ENCODE assay signal across 21 cellular contexts in the genomic region with DNA sequence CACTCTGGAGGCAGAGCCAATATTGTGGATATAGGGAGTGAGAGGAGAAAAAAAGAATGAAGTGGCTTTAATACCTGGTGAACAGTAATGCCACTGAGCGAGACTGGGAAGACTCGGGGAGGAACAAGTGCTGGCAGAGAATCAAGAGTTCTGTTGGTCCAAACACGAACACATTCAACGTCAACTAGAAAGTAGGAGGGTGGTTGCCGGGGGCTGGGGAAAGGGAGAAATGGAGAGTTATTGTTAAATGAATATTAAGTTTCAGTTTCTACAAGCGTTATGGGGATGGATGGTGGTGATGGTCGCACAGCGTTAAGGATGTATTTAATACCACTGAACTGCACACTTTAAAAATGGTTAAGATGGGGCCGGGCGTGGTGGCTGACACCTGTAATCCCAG. TPM values are rescaled to one million over a fixed set of nuclear protein-coding genes. Genes with fewer than 3 reads are reported as not detected.
DNase-seq lines count a peak whose midpoint lies in the region; ATAC-seq and TF ChIP-seq lines count a peak whose summit lies in the region.
"Had no signal": no experiment of that assay in that cellular context is flagged by ENCODE, and none has a peak within 500 bp of the region (broad histone marks: within the 10 kb centered on the region; RNA-seq: fewer than 3 reads in every experiment).

No MANE protein-coding gene starts in this region.

- no peak for DNase-seq in CD4-positive, CD25-positive, alpha-beta regulatory T cell
- no peak for DNase-seq in CD8-positive, alpha-beta T cell
- DNase-seq in activated B cell treated with CpG ODN at 0.5 μM for 24 hours = no peak
- DNase-seq in naive thymus-derived CD8-positive, alpha-beta T cell = no peak
- DNase-seq in SKM-1 (lab: John Stamatoyannopoulos, UW; ENCODE audit: unreplicated experiment) = no peak
- DNase-seq in CD1c-positive myeloid dendritic cell (ENCODE audit: extremely low spot score) = no peak
- DNase-seq: activated CD4-positive, alpha-beta T cell treated with anti-CD3 and anti-CD28 coated beads for 4 hours; GDM1; head of caudate nucleus; MG63; NCI-H1436 treated with DMSO at 0.1 percent for 48 hours; NCI-H2171; NCI-H526 treated with DMSO at 0.1 percent for 48 hours; stimulated activated CD4-positive, alpha-beta T cell treated with anti-CD3 and anti-CD28 coated beads, Interleukin-2, amount 100 ng/mL, for 24 hours; T1000; upper lobe of right lung had no signal

- POLR2A ChIA-PET in CD8-positive, alpha-beta T cell (lab: Charles Lee) = no interaction called here
- POLR2A ChIA-PET in activated B cell treated with CpG ODN at 0.5 μM for 24 hours (lab: Charles Lee) = no interaction called here
- POLR2A ChIA-PET in naive thymus-derived CD8-positive, alpha-beta T cell (lab: Charles Lee) = no interaction called here

- CTCF ChIA-PET in CD8-positive, alpha-beta T cell (lab: Charles Lee) = no interaction called here
- CTCF ChIA-PET in activated B cell treated with CpG ODN at 0.5 μM for 24 hours (lab: Charles Lee) = no interaction called here

- peaks cover 26% of the 10 kb centered on the region for H3K4me1 ChIP-seq in CD4-positive, CD25-positive, alpha-beta regulatory T cell (ENCODE audit: control insufficient read depth, insufficient read depth, low read length, poor library complexity, severe bottlenecking)
- peaks cover 13% of the 10 kb centered on the region for H3K4me1 ChIP-seq in CD8-positive, alpha-beta T cell (ENCODE audit: insufficient read depth, low read length)

- ATAC-seq in CD4-positive, CD25-positive, alpha-beta regulatory T cell (ENCODE audit: low read depth in 2 of 2) = no peak
- ATAC-seq in CD8-positive, alpha-beta T cell = no peak
- ATAC-seq in activated B cell treated with CpG ODN at 0.5 μM for 24 hours (ENCODE audit: low read depth) (no peak), GM21528 (IDR thresholded peaks at IDR 0.05; ENCODE audit: low FRiP score, unreplicated experiment) (no peak)
- no peak for ATAC-seq in naive thymus-derived CD8-positive, alpha-beta T cell
- ATAC-seq: activated naive CD4-positive, alpha-beta T cell treated with anti-CD3 and anti-CD28 coated beads, Interleukin-2, amount 50 U/mL, for 72 hours; upper lobe of right lung had no signal

- no peaks in the 10 kb centered on the region for H3K9me3 ChIP-seq in CD4-positive, CD25-positive, alpha-beta regulatory T cell (ENCODE audit: control insufficient read depth in 2 of 2, low read length in 2 of 2)
- H3K9me3 ChIP-seq in CD8-positive, alpha-beta T cell (ENCODE audit: low read length) = no peaks in the 10 kb centered on the region
- H3K9me3 ChIP-seq: HAP-1, MG63, SJSA1, upper lobe of right lung had no signal

- H3K27me3 ChIP-seq in CD4-positive, CD25-positive, alpha-beta regulatory T cell (ENCODE audit: control insufficient read depth, insufficient read depth, low read length) = no peaks in the 10 kb centered on the region
- H3K27me3 ChIP-seq in CD8-positive, alpha-beta T cell (ENCODE audit: insufficient read depth, low read length) = no peaks in the 10 kb centered on the region
- H3K27me3 ChIP-seq: MG63, SJSA1, upper lobe of right lung had no signal

- peak overlapping the region in 2 of 3 donors; percentile 21 to 24 for H3K27ac Mint-ChIP-seq in CD4-positive, CD25-positive, alpha-beta regulatory T cell
- H3K27ac Mint-ChIP-seq in CD8-positive, alpha-beta T cell = no peak overlapping the region
- no peak overlapping the region for H3K27ac Mint-ChIP-seq in activated B cell treated with CpG ODN at 0.5 μM for 24 hours
- peak overlapping the region in 5 of 10 donors; percentile 6 to 88 (median 28) for H3K27ac Mint-ChIP-seq in naive thymus-derived CD8-positive, alpha-beta T cell

- H3K27me3 Mint-ChIP-seq in CD4-positive, CD25-positive, alpha-beta regulatory T cell = peaks cover 8% of the 10 kb centered on the region
- no peaks in the 10 kb centered on the region for H3K27me3 Mint-ChIP-seq in CD8-positive, alpha-beta T cell (ENCODE audit: low read depth)
- no peaks in the 10 kb centered on the region for H3K27me3 Mint-ChIP-seq in activated B cell treated with CpG ODN at 0.5 μM for 24 hours
- no peaks in the 10 kb centered on the region for H3K27me3 Mint-ChIP-seq in naive thymus-derived CD8-positive, alpha-beta T cell

- peaks cover 22 to 54% (median 35%) of the 10 kb centered on the region in 4 donors for H3K4me1 Mint-ChIP-seq in CD4-positive, CD25-positive, alpha-beta regulatory T cell
- H3K4me1 Mint-ChIP-seq in CD8-positive, alpha-beta T cell (ENCODE audit: low read depth) = peaks cover 47% of the 10 kb centered on the region
- H3K4me1 Mint-ChIP-seq in activated B cell treated with CpG ODN at 0.5 μM for 24 hours = peaks cover 35% of the 10 kb centered on the region
- H3K4me1 Mint-ChIP-seq in naive thymus-derived CD8-positive, alpha-beta T cell = peaks cover 28 to 56% (median 47%) of the 10 kb centered on the region in 4 donors

- no peak overlapping the region for H3K4me3 ChIP-seq in CD4-positive, CD25-positive, alpha-beta regulatory T cell (ENCODE audit: low read depth, low read length)
- H3K4me3 ChIP-seq in CD8-positive, alpha-beta T cell (ENCODE audit: low read depth, low read length) = no peak overlapping the region
- H3K4me3 ChIP-seq: coronary artery, HAP-1, MG63, SJSA1, upper lobe of right lung had no signal

- TF ChIP-seq CTCF in CD8-positive, alpha-beta T cell (IDR thresholded peaks at IDR 0.05) = no peak
- no peak for TF ChIP-seq CTCF in activated B cell treated with CpG ODN at 0.5 μM for 24 hours (IDR thresholded peaks at IDR 0.05)

- peaks cover 19% of the 10 kb centered on the region for H3K36me3 Mint-ChIP-seq in CD4-positive, CD25-positive, alpha-beta regulatory T cell
- H3K36me3 Mint-ChIP-seq in CD8-positive, alpha-beta T cell = peaks cover 36% of the 10 kb centered on the region
- peaks cover 38% of the 10 kb centered on the region for H3K36me3 Mint-ChIP-seq in activated B cell treated with CpG ODN at 0.5 μM for 24 hours (ENCODE audit: low read depth)
- peaks cover 0 to 34% (median 8%) of the 10 kb centered on the region in 3 donors for H3K36me3 Mint-ChIP-seq in naive thymus-derived CD8-positive, alpha-beta T cell

- H3K36me3 ChIP-seq in CD4-positive, CD25-positive, alpha-beta regulatory T cell (ENCODE audit: control insufficient read depth, insufficient read depth, low read length) = peaks cover 15% of the 10 kb centered on the region
- H3K36me3 ChIP-seq in CD8-positive, alpha-beta T cell (ENCODE audit: insufficient read depth, low read length) = peaks cover 5% of the 10 kb centered on the region

- intact Hi-C loops in CD8-positive, alpha-beta T cell (cut with DNase I, micrococcal nuclease) = loop anchor here (5.0 to 10.0 kb wide), 4 partner anchors 177 to 1640 kb away; a partner anchor contains a TSS
- intact Hi-C loops in activated B cell treated with CpG ODN at 0.5 μM for 24 hours (cut with micrococcal nuclease) = loop anchor here (5.0 kb wide), 2 partner anchors 67 to 452 kb away; no protein-coding TSS in a partner anchor

- H3K4me3 Mint-ChIP-seq in CD4-positive, CD25-positive, alpha-beta regulatory T cell = peak overlapping the region; percentile 66 to 92 (median 80)
- H3K4me3 Mint-ChIP-seq in CD8-positive, alpha-beta T cell = peak overlapping the region; percentile 26
- H3K4me3 Mint-ChIP-seq in activated B cell treated with CpG ODN at 0.5 μM for 24 hours = peak overlapping the region; percentile 6
- peak overlapping the region in 7 of 10 donors; percentile 4 to 75 (median 52) for H3K4me3 Mint-ChIP-seq in naive thymus-derived CD8-positive, alpha-beta T cell

- no peak overlapping the region for H3K27ac ChIP-seq in CD4-positive, CD25-positive, alpha-beta regulatory T cell (ENCODE audit: insufficient read depth, low read length, poor library complexity, severe bottlenecking)
- H3K27ac ChIP-seq in CD8-positive, alpha-beta T cell (ENCODE audit: low read depth, low read length) = no peak overlapping the region
- H3K27ac ChIP-seq: coronary artery, SJSA1, upper lobe of right lung had no signal

- H3K9me3 Mint-ChIP-seq in CD4-positive, CD25-positive, alpha-beta regulatory T cell = peaks cover 0 to 2% (median 0%) of the 10 kb centered on the region in 7 donors
- H3K9me3 Mint-ChIP-seq in CD8-positive, alpha-beta T cell = no peaks in the 10 kb centered on the region
- H3K9me3 Mint-ChIP-seq in activated B cell treated with CpG ODN at 0.5 μM for 24 hours = no peaks in the 10 kb centered on the region
- H3K9me3 Mint-ChIP-seq in naive thymus-derived CD8-positive, alpha-beta T cell = no peaks in the 10 kb centered on the region
- H3K9me3 Mint-ChIP-seq: activated naive CD4-positive, alpha-beta T cell treated with anti-CD3 and anti-CD28 coated beads, Interleukin-2, amount 50 U/mL, for 72 hours had no signal

RNA-seq across cellular contexts. Expression of a gene that starts 2.8 kb away (rescaled TPM):
- 22.8 TPM for total RNA-seq in CD4-positive, CD25-positive, alpha-beta regulatory T cell
- 10 to 100 TPM; 18.2 to 28.5 (median 23.2) TPM for polyA plus RNA-seq in CD4-positive, CD25-positive, alpha-beta regulatory T cell
- total RNA-seq in CD8-positive, alpha-beta T cell = 10 to 100 TPM; 14.1 to 14.4 TPM
- 31.6 and 36.4 TPM in 2 replicates for total RNA-seq in activated B cell treated with CpG ODN at 0.5 μM for 24 hours
- 10 to 100 TPM; 23.6 to 24.2 TPM for total RNA-seq in naive thymus-derived CD8-positive, alpha-beta T cell
- polyA plus RNA-seq in naive thymus-derived CD8-positive, alpha-beta T cell = 10 to 100 TPM; 14.6 to 18.9 (median 16.3) TPM

RNA-seq across cellular contexts. Expression of a gene that starts 3.0 kb away (rescaled TPM):
- 9.7 TPM for total RNA-seq in CD4-positive, CD25-positive, alpha-beta regulatory T cell
- 1 to 10 TPM in 3 of 4 donors, under 1 TPM in 1; 0.69 to 6.6 (median 1.9) TPM for polyA plus RNA-seq in CD4-positive, CD25-positive, alpha-beta regulatory T cell
- total RNA-seq in CD8-positive, alpha-beta T cell = 1 to 10 TPM; 3.8 to 4.1 TPM
- total RNA-seq in activated B cell treated with CpG ODN at 0.5 μM for 24 hours = 7.5 and 8.7 TPM in 2 replicates
- total RNA-seq in naive thymus-derived CD8-positive, alpha-beta T cell = 1 to 10 TPM; 6.8 to 7.2 TPM
- 1 to 10 TPM; 1.9 to 2.4 (median 2.4) TPM for polyA plus RNA-seq in naive thymus-derived CD8-positive, alpha-beta T cell

Comparison
In these comparisons a context has a peak if more than half of its experiments do, and no peak if none do; other contexts are left out.
1. H3K27ac Mint-ChIP-seq: peak in CD4-positive, CD25-positive, alpha-beta regulatory T cell (2 of 3); none in CD8-positive, alpha-beta T cell (single experiment) and activated B cell treated with CpG ODN at 0.5 μM for 24 hours (single experiment).
2. H3K4me3 Mint-ChIP-seq: peak in every context shown above with its lines; median percentile 80 in CD4-positive, CD25-positive, alpha-beta regulatory T cell; 52 in naive thymus-derived CD8-positive, alpha-beta T cell; 26 in CD8-positive, alpha-beta T cell; 6 in activated B cell treated with CpG ODN at 0.5 μM for 24 hours.